In genomic region chr3:55218577-55218976, GRCh38 we compare ENCODE assay signal across 21 cellular contexts.
"Had no signal": no experiment of that assay in that cellular context is flagged by ENCODE, and none has a peak within 500 bp of the region (broad histone marks: within the 10 kb centered on the region; RNA-seq: fewer than 3 reads in every experiment).

No MANE protein-coding gene starts in this region.

- H3K9me3 ChIP-seq: gastrocnemius medialis, sigmoid colon, testis, vagina had no signal

- H3K36me3 ChIP-seq: esophagus muscularis mucosa, gastrocnemius medialis, heart right ventricle, right atrium auricular region, sigmoid colon, tibial nerve, upper lobe of right lung, vagina had no signal

- DNase-seq: effector memory CD8-positive, alpha-beta T cell; gastrocnemius medialis; heart right ventricle; hypothalamus; kidney glomerular epithelial cell; mammary epithelial cell; mucosa of descending colon; natural killer cell; sigmoid colon; stimulated activated CD4-positive, alpha-beta T cell treated with anti-CD3 and anti-CD28 coated beads, Interleukin-2, amount 100 ng/mL, for 24 hours; stimulated activated CD4-positive, alpha-beta T cell treated with anti-CD3 and anti-CD28 coated beads, Interleukin-4, amount 100 ng/mL, for 4 hours; stimulated activated naive B cell treated with anti-CD40 and anti-IgM and Interleukin-4, amounts not matched to agents 10 μg/mL and 1 μg/mL and 100 μg/mL, for 72 hours; stimulated activated naive CD8-positive, alpha-beta T cell treated with anti-CD3 and anti-CD28 coated beads, Interleukin-15, amount 100 ng/mL, for 72 hours; testis; upper lobe of right lung had no signal

- H3K4me1 ChIP-seq: esophagus muscularis mucosa, gastrocnemius medialis, heart right ventricle, right atrium auricular region, sigmoid colon, testis, tibial nerve, upper lobe of right lung, vagina had no signal

- ATAC-seq: effector memory CD8-positive, alpha-beta T cell; gastrocnemius medialis; heart right ventricle; mucosa of descending colon; natural killer cell; stimulated activated naive B cell treated with anti-CD40 and anti-IgM and Interleukin-4, amounts not matched to agents 10 μg/mL and 1 μg/mL and 100 μg/mL, for 72 hours; stimulated activated naive CD8-positive, alpha-beta T cell treated with anti-CD3 and anti-CD28 coated beads, Interleukin-15, amount 100 ng/mL, for 72 hours; upper lobe of right lung had no signal

- H3K4me3 ChIP-seq: esophagus muscularis mucosa, gastrocnemius medialis, heart right ventricle, mucosa of descending colon, right atrium auricular region, sigmoid colon, skin epidermis, testis, tibial nerve, upper lobe of right lung, vagina had no signal

- H3K27me3 ChIP-seq: esophagus muscularis mucosa, gastrocnemius medialis, right atrium auricular region, sigmoid colon, testis, tibial nerve, upper lobe of right lung, vagina had no signal

- H3K27ac ChIP-seq: epithelial cell of prostate, esophagus muscularis mucosa, gastrocnemius medialis, heart right ventricle, right atrium auricular region, sigmoid colon, skin epidermis, testis, tibial nerve, upper lobe of right lung, vagina had no signal
